Comparison of ENCODE assay signal across 16 cellular contexts in genomic region chr17:65131946-65132345, GRCh38. TPM values are rescaled to one million over a fixed set of nuclear protein-coding genes. Genes with fewer than 3 reads are reported as not detected.
DNase-seq lines count a peak whose midpoint lies in the region; ATAC-seq and TF ChIP-seq lines count a peak whose summit lies in the region.
"Had no signal": no experiment of that assay in that cellular context is flagged by ENCODE, and none has a peak within 500 bp of the region (broad histone marks: within the 10 kb centered on the region; RNA-seq: fewer than 3 reads in every experiment).

No MANE protein-coding gene starts in this region.

- H3K4me3 ChIP-seq in fibroblast of villous mesenchyme (ENCODE audit: low read depth, low read length), result no peak overlapping the region
- H3K4me3 ChIP-seq: pancreas had no signal

- DNase-seq in A172 (ENCODE audit: low spot score) (peak; percentile 62), H4 (ENCODE audit: low spot score) (peak; percentile 54), T1000 (lab: John Stamatoyannopoulos, UW) (peak; percentile 79), fibroblast of villous mesenchyme (ENCODE audit: low read depth) (peak; percentile 85), NOMO-1 treated with DMSO at 0.1 percent for 48 hours (lab: John Stamatoyannopoulos, UW; ENCODE audit: unreplicated experiment) (no peak), T-helper 2 cell (no peak), NCI-H1436 (lab: John Stamatoyannopoulos, UW) (no peak)
- DNase-seq: 8988T, erythroblast, Karpas-422, NCI-H1930, NCI-H82, pancreas, SHP77 had no signal

- no peak for TF ChIP-seq CTCF in fibroblast of villous mesenchyme (IDR thresholded peaks at IDR 0.05; ENCODE audit: insufficient read depth, low read depth, low read length)

- no peak for ATAC-seq in GM19035 (IDR thresholded peaks at IDR 0.05; ENCODE audit: unreplicated experiment)
- ATAC-seq: pancreas, WTC11 had no signal

RNA-seq across cellular contexts. Expression of gene RGS9, which starts 5.2 kb away (rescaled TPM):
- 0.28 and 2.0 TPM in 2 replicates for total RNA-seq in A172 (2014; rRNA removed; shearing (Covaris generic))
- 3.2 and 3.8 TPM in 2 replicates for total RNA-seq in H4 (2014; rRNA removed; shearing (Covaris generic))
- 2.2 and 2.6 TPM in 2 replicates for total RNA-seq in fibroblast of villous mesenchyme

Comparison
In these comparisons a context has a peak if more than half of its experiments do, and no peak if none do; other contexts are left out.
1. DNase-seq: peak in A172 (single experiment), H4 (single experiment), T1000 (single experiment) and fibroblast of villous mesenchyme (single experiment); none in NOMO-1 treated with DMSO at 0.1 percent for 48 hours (single experiment), T-helper 2 cell (0 of 5) and NCI-H1436 (single experiment).